ENCODE assay signal across 9 cellular contexts in genomic region chr7:127252736-127253288, GRCh38. TPM values are rescaled to one million over a fixed set of nuclear protein-coding genes. Genes with fewer than 3 reads are reported as not detected.
DNase-seq lines count a peak whose midpoint lies in the region; ATAC-seq and TF ChIP-seq lines count a peak whose summit lies in the region.
"Had no signal": no experiment of that assay in that cellular context is flagged by ENCODE, and none has a peak within 500 bp of the region (broad histone marks: within the 10 kb centered on the region; RNA-seq: fewer than 3 reads in every experiment).

TSS of gene GRM8 (minus strand) at chr7:127252941.

- H3K9me2 ChIP-seq in SK-N-SH = no peaks in the 10 kb centered on the region

- DNase-seq in stimulated activated CD4-positive, alpha-beta T cell treated with anti-CD3 and anti-CD28 coated beads, Interleukin-15, amount 100 ng/mL, for 24 hours = peak; percentile 40
- DNase-seq in stimulated activated CD4-positive, alpha-beta T cell treated with anti-CD3 and anti-CD28 coated beads, Interleukin-1b, Interleukin-23, amount 100 ng/mL, for 48 hours = no peak
- DNase-seq in SK-N-SH (peak; percentile 89), dermis blood vessel endothelial cell (peak; percentile 54), NOMO-1 treated with dmso at 0.1 percent for 144 hours (lab: John Stamatoyannopoulos, UW; ENCODE audit: unreplicated experiment) (no peak)

- no peaks in the 10 kb centered on the region for H4K20me1 ChIP-seq in SK-N-SH (ENCODE audit: insufficient read depth)

- peaks cover 67% of the 10 kb centered on the region for H3K27me3 Mint-ChIP-seq in stimulated activated memory B cell treated with anti-CD40 and anti-IgM and Interleukin-4, amounts not matched to agents 10 μg/mL and 1 μg/mL and 100 μg/mL, for 72 hours

- H3K4me2 ChIP-seq in SK-N-SH = peak within 1 kb of the TSS; percentile 86

- H2AFZ ChIP-seq in SK-N-SH (ENCODE audit: low read depth) = peak within 1 kb of the TSS; percentile 96

- H3K9ac ChIP-seq in SK-N-SH (peak within 1 kb of the TSS; percentile 23; the same call in 1 of the 2 replicates), liver (ENCODE audit: low read depth in 1 of 2, low read length in 2 of 2) (no peak within 1 kb of the TSS)

- H3K4me1 Mint-ChIP-seq in stimulated activated memory B cell treated with anti-CD40 and anti-IgM and Interleukin-4, amounts not matched to agents 10 μg/mL and 1 μg/mL and 100 μg/mL, for 72 hours = peaks cover 18% of the 10 kb centered on the region

- WGBS in SK-N-SH (ENCODE audit: low lambda C conversion rate) = under 1% methylated on average over 40 of the region's 66 CpGs
- under 1% methylated on average over 66 of the region's 66 CpGs for WGBS in liver

- H3K4me1 ChIP-seq in SK-N-SH (ENCODE audit: control insufficient read depth in 1 of 2, insufficient read depth in 2 of 2, low read depth in 1 of 2, low read length in 1 of 2) (peaks cover 0 to 24% of the 10 kb centered on the region in 2 experiments; a peak in 1 of 4 replicates), liver (ENCODE audit: control insufficient read depth in 4 of 4, insufficient read depth in 4 of 4, low read length in 3 of 4) (peaks cover 6 to 25% (median 21%) of the 10 kb centered on the region in 4 donors)

- H3K4me3 ChIP-seq in SK-N-SH (ENCODE audit: low read depth in 2 of 2, low read length in 1 of 2) (peak within 1 kb of the TSS; percentile 69 to 77), liver (ENCODE audit: low read depth in 1 of 3, low read length in 3 of 3) (peak within 1 kb of the TSS; percentile 72 to 86 (median 83))

- CTCF ChIA-PET in SK-N-SH (lab: Yijun Ruan, JAX) = interaction anchor here (0.6 to 5.3 kb wide), 23 partner anchors 8 to 1594 kb away, joined by 3 to 58 read pairs (median 5); partner anchors contain the start of gene FSCN3

- H3K27ac Mint-ChIP-seq in stimulated activated memory B cell treated with anti-CD40 and anti-IgM and Interleukin-4, amounts not matched to agents 10 μg/mL and 1 μg/mL and 100 μg/mL, for 72 hours = no peak within 1 kb of the TSS

- peak; percentile 10; the same call in 1 of the 2 replicates for TF ChIP-seq CTCF in SK-N-SH (IDR thresholded peaks at IDR 0.05)
- TF ChIP-seq CTCF in liver (IDR thresholded peaks at IDR 0.05; ENCODE audit: low read depth, low read length, missing input control) = no peak

- TF ChIP-seq EP300 in Ishikawa (IDR thresholded peaks at IDR 0.05; ENCODE audit: borderline replicate concordance) (no peak), SK-N-SH (IDR thresholded peaks at IDR 0.05; ENCODE audit: borderline replicate concordance in 1 of 2, low read depth in 1 of 2, low read length in 1 of 2) (no peak; a peak in 1 of 4 replicates)

- ATAC-seq in stimulated activated memory B cell treated with anti-CD40 and anti-IgM and Interleukin-4, amounts not matched to agents 10 μg/mL and 1 μg/mL and 100 μg/mL, for 72 hours = no peak

- H3K4me3 Mint-ChIP-seq in stimulated activated memory B cell treated with anti-CD40 and anti-IgM and Interleukin-4, amounts not matched to agents 10 μg/mL and 1 μg/mL and 100 μg/mL, for 72 hours = peak within 1 kb of the TSS; percentile 86

- H3K36me3 Mint-ChIP-seq in stimulated activated memory B cell treated with anti-CD40 and anti-IgM and Interleukin-4, amounts not matched to agents 10 μg/mL and 1 μg/mL and 100 μg/mL, for 72 hours = no peaks in the 10 kb centered on the region

- no peaks in the 10 kb centered on the region for H3F3A ChIP-seq in SK-N-SH (replicated peaks; ENCODE audit: insufficient read depth)

- H3K36me3 ChIP-seq in SK-N-SH (replicated peaks in 1 of 2; ENCODE audit: control insufficient read depth in 1 of 2, insufficient read depth in 2 of 2, low read length in 1 of 2) (no peaks in the 10 kb centered on the region), liver (ENCODE audit: control insufficient read depth in 4 of 4, insufficient read depth in 3 of 4, low read depth in 1 of 4, low read length in 3 of 4) (no peaks in the 10 kb centered on the region)

- no peak for TF ChIP-seq RAD21 in Ishikawa (IDR thresholded peaks at IDR 0.05; ENCODE audit: low read depth)
- TF ChIP-seq RAD21 in SK-N-SH (IDR thresholded peaks at IDR 0.05; ENCODE audit: low read length) = no peak
- TF ChIP-seq RAD21 in liver (IDR thresholded peaks at IDR 0.05) = no peak

- no peaks in the 10 kb centered on the region for H3K9me3 ChIP-seq in SK-N-SH
- H3K9me3 ChIP-seq in liver (ENCODE audit: control insufficient read depth in 4 of 4, low read length in 3 of 4) = no peaks in the 10 kb centered on the region

- H3K9me3 Mint-ChIP-seq in stimulated activated memory B cell treated with anti-CD40 and anti-IgM and Interleukin-4, amounts not matched to agents 10 μg/mL and 1 μg/mL and 100 μg/mL, for 72 hours = no peaks in the 10 kb centered on the region

- H3K27me3 ChIP-seq in SK-N-SH (ENCODE audit: insufficient read depth) (peaks cover 62% of the 10 kb centered on the region), liver (ENCODE audit: control insufficient read depth in 4 of 4, insufficient read depth in 4 of 4, low read length in 3 of 4) (peaks cover 0 to 2% (median 0%) of the 10 kb centered on the region in 4 donors)

- POLR2A ChIA-PET in SK-N-SH (lab: Yijun Ruan, JAX) = no interaction called here

- H3K27ac ChIP-seq in SK-N-SH (ENCODE audit: low read depth in 2 of 2, low read length in 1 of 2) (no peak within 1 kb of the TSS), liver (ENCODE audit: low read depth in 1 of 2, low read length in 2 of 2) (peak within 1 kb of the TSS; percentile 25 to 66)
- H3K27ac ChIP-seq: epithelial cell of prostate had no signal

- H3K79me2 ChIP-seq in SK-N-SH (ENCODE audit: insufficient read depth) = no peaks in the 10 kb centered on the region

TF ChIP-seq in Ishikawa, 13 proteins besides CTCF, POLR2A, EP300 and RAD21:
- peak; percentile 32; the same call in 1 of the 2 replicates for TF ChIP-seq MAX (IDR thresholded peaks at IDR 0.05)
- no peak for TF ChIP-seq ZBTB7A (IDR thresholded peaks at IDR 0.05; ENCODE audit: low read depth)

TF ChIP-seq in SK-N-SH, 30 proteins besides CTCF, POLR2A, EP300 and RAD21 (continues in another document):
- TF ChIP-seq MXI1 (IDR thresholded peaks at IDR 0.05; ENCODE audit: low read depth, low read length) (no peak), TEAD4 (IDR thresholded peaks at IDR 0.05; ENCODE audit: borderline replicate concordance, insufficient read depth) (no peak), SMC3 (IDR thresholded peaks at IDR 0.05; ENCODE audit: low read depth, low read length) (no peak), ZBTB33 (IDR thresholded peaks at IDR 0.05; ENCODE audit: borderline replicate concordance, low read depth) (no peak), NFIC (IDR thresholded peaks at IDR 0.05; ENCODE audit: borderline replicate concordance) (no peak), YY1 (IDR thresholded peaks at IDR 0.05; ENCODE audit: low read depth) (no peak), POLR2AphosphoS5 (IDR thresholded peaks at IDR 0.05; ENCODE audit: low read depth, low read length) (no peak)

TF ChIP-seq in liver, 16 proteins besides CTCF, POLR2A, EP300 and RAD21:
- TF ChIP-seq MAX (IDR thresholded peaks at IDR 0.05) = no peak
- no peak for TF ChIP-seq HNF4A (conservative IDR thresholded peaks at IDR 0.05)
- no peak for TF ChIP-seq JUND (IDR thresholded peaks at IDR 0.05)
- no peak for TF ChIP-seq RXRA (IDR thresholded peaks at IDR 0.05)
- TF ChIP-seq TAF1 (conservative IDR thresholded peaks at IDR 0.05) = no peak
- no peak for TF ChIP-seq FOXA1 (IDR thresholded peaks at IDR 0.05)
TF ChIP-seq in liver: peak in this region for 0.

RNA-seq across cellular contexts. Expression of gene GRM8, which starts in this region (rescaled TPM):
- polyA plus RNA-seq in SK-N-SH (2012; rRNA removed) (0.10 and 0.15 TPM in 2 replicates), liver (1 to 10 TPM in 1 of 2 donors, under 1 TPM in 1; 0.28 to 4.5 TPM)
- polyA plus RNA-seq in SK-N-SH (2012; cell fraction: cytosol; rRNA removed) = 0.09 and 0.13 TPM in 2 replicates
- 0.10 and 0.12 TPM in 2 replicates for polyA plus RNA-seq in SK-N-SH (2012; cell fraction: nucleus; rRNA removed)
- total RNA-seq in dermis blood vessel endothelial cell (0.09 TPM in 1 of 2 replicates, not detected in the other), liver (1 to 10 TPM in 1 of 2 donors, under 1 TPM in 1; 0.98 to 4.9 TPM)

Comparison
In these comparisons a context has a peak if more than half of its experiments do, and no peak if none do; other contexts are left out.
1. Peak in DNase-seq, H3K4me3 ChIP-seq, H3K9ac ChIP-seq and H3K4me2 ChIP-seq in SK-N-SH; RNA of the gene not detected or under 1 TPM.
2. Peak in DNase-seq in dermis blood vessel endothelial cell; RNA of the gene not detected or under 1 TPM.
3. H3K27ac ChIP-seq: peak in liver (2 of 2); none in SK-N-SH (0 of 2).